In genomic region chr2:72028351-72028995, GRCh38 we compare ENCODE assay signal across 27 cellular contexts.
DNase-seq lines count a peak whose midpoint lies in the region; ATAC-seq and TF ChIP-seq lines count a peak whose summit lies in the region.
"Had no signal": no experiment of that assay in that cellular context is flagged by ENCODE, and none has a peak within 500 bp of the region (broad histone marks: within the 10 kb centered on the region; RNA-seq: fewer than 3 reads in every experiment).

No MANE protein-coding gene starts in this region.

- intact Hi-C loops in upper lobe of right lung (cut with DNase I), result no loop called here
- intact Hi-C loops in A673 (cut with micrococcal nuclease; ENCODE audit: unreplicated experiment), result no loop called here
- intact Hi-C loops in activated naive CD4-positive, alpha-beta T cell treated with anti-CD3 and anti-CD28 coated beads for 36 hours (cut with micrococcal nuclease), result no loop called here

- no peaks in the 10 kb centered on the region for H3K36me3 Mint-ChIP-seq in activated T-cell treated with anti-CD3 and anti-CD28 coated beads, Interleukin-2, amount 50 U/mL, for 24 hours (ENCODE audit: low read depth)
- no peaks in the 10 kb centered on the region for H3K36me3 Mint-ChIP-seq in activated T-cell treated with anti-CD3 and anti-CD28 coated beads, Interleukin-2, amount 50 U/mL, for 4 hours (ENCODE audit: insufficient read depth)
- H3K36me3 Mint-ChIP-seq in activated naive CD4-positive, alpha-beta T cell treated with anti-CD3 and anti-CD28 coated beads for 36 hours (ENCODE audit: low read depth), result no peaks in the 10 kb centered on the region
- H3K36me3 Mint-ChIP-seq: activated naive CD8-positive, alpha-beta T cell; naive thymus-derived CD8-positive, alpha-beta T cell had no signal

- DNase-seq in activated T-cell treated with anti-CD3 and anti-CD28 coated beads, Interleukin-2, amount 50 U/mL, for 24 hours, result peak; percentile 2
- DNase-seq in activated T-cell treated with anti-CD3 and anti-CD28 coated beads, Interleukin-2, amount 50 U/mL, for 4 hours, result no peak
- DNase-seq in coronary artery (ENCODE audit: low spot score) (peak; percentile 41), mucosa of gallbladder (ENCODE audit: low spot score) (peak; percentile 5), upper lobe of right lung (peak; percentile 28), A673 (ENCODE audit: low spot score) (no peak), GM19238 (ENCODE audit: insufficient read length, low spot score) (no peak)
- DNase-seq in activated naive CD4-positive, alpha-beta T cell treated with anti-CD3 and anti-CD28 coated beads for 36 hours, result no peak
- DNase-seq: activated CD4-positive, alpha-beta T cell treated with anti-CD3 and anti-CD28 coated beads, Interleukin-2, amount 50 U/mL, for 1 hour; DMS153; left colon; midbrain; naive thymus-derived CD8-positive, alpha-beta T cell; NCI-H1105; NCI-H187 treated with DMSO at 0.1 percent for 48 hours; NCI-H524; retina; SIG-M5; stimulated activated CD4-positive, alpha-beta T cell treated with anti-CD3 and anti-CD28 coated beads, Interleukin-2, amount 100 ng/mL, for 48 hours; SW 1271; T-helper 9 cell; uterus had no signal

- POLR2A ChIA-PET in A673 (lab: Charles Lee; ENCODE audit: low non-redundant PET), result no interaction called here

- H3K4me1 ChIP-seq in upper lobe of right lung (no peaks in the 10 kb centered on the region), A673 (ENCODE audit: insufficient read depth, low read length, poor library complexity, severe bottlenecking) (peaks cover 4% of the 10 kb centered on the region)
- H3K4me1 ChIP-seq: uterus had no signal

- no peak overlapping the region for H3K27ac ChIP-seq in coronary artery
- H3K27ac ChIP-seq in upper lobe of right lung, result no peak overlapping the region
- no peak overlapping the region for H3K27ac ChIP-seq in A673 (ENCODE audit: low read depth, low read length, poor library complexity, severe bottlenecking)
- H3K27ac ChIP-seq: uterus, VCaP had no signal

- no peaks in the 10 kb centered on the region for H3K9me3 Mint-ChIP-seq in activated T-cell treated with anti-CD3 and anti-CD28 coated beads, Interleukin-2, amount 50 U/mL, for 24 hours
- no peaks in the 10 kb centered on the region for H3K9me3 Mint-ChIP-seq in activated T-cell treated with anti-CD3 and anti-CD28 coated beads, Interleukin-2, amount 50 U/mL, for 4 hours
- no peaks in the 10 kb centered on the region for H3K9me3 Mint-ChIP-seq in activated naive CD4-positive, alpha-beta T cell treated with anti-CD3 and anti-CD28 coated beads for 36 hours
- H3K9me3 Mint-ChIP-seq: endodermal cell had no signal

- H3K27me3 ChIP-seq in upper lobe of right lung (no peaks in the 10 kb centered on the region), A673 (replicated peaks; ENCODE audit: insufficient read depth, low read depth, low read length, poor library complexity) (no peaks in the 10 kb centered on the region)
- H3K27me3 ChIP-seq: foreskin keratinocyte, uterus had no signal

- H3K27me3 Mint-ChIP-seq in activated T-cell treated with anti-CD3 and anti-CD28 coated beads, Interleukin-2, amount 50 U/mL, for 24 hours, result no peaks in the 10 kb centered on the region
- H3K27me3 Mint-ChIP-seq in activated T-cell treated with anti-CD3 and anti-CD28 coated beads, Interleukin-2, amount 50 U/mL, for 4 hours (ENCODE audit: low read depth), result no peaks in the 10 kb centered on the region
- H3K27me3 Mint-ChIP-seq in activated naive CD4-positive, alpha-beta T cell treated with anti-CD3 and anti-CD28 coated beads for 36 hours (ENCODE audit: low read depth), result peaks cover 2% of the 10 kb centered on the region
- H3K27me3 Mint-ChIP-seq: activated naive CD8-positive, alpha-beta T cell had no signal

- no peak overlapping the region for H3K4me3 Mint-ChIP-seq in activated T-cell treated with anti-CD3 and anti-CD28 coated beads, Interleukin-2, amount 50 U/mL, for 24 hours
- H3K4me3 Mint-ChIP-seq in activated T-cell treated with anti-CD3 and anti-CD28 coated beads, Interleukin-2, amount 50 U/mL, for 4 hours, result no peak overlapping the region
- H3K4me3 Mint-ChIP-seq in activated naive CD4-positive, alpha-beta T cell treated with anti-CD3 and anti-CD28 coated beads for 36 hours, result no peak overlapping the region
- H3K4me3 Mint-ChIP-seq: activated naive CD8-positive, alpha-beta T cell; endodermal cell; naive thymus-derived CD8-positive, alpha-beta T cell had no signal

- no peak for ATAC-seq in activated T-cell treated with anti-CD3 and anti-CD28 coated beads, Interleukin-2, amount 50 U/mL, for 4 hours
- no peak for ATAC-seq in upper lobe of right lung
- ATAC-seq: K562; left colon; naive thymus-derived CD8-positive, alpha-beta T cell had no signal

- no peak for TF ChIP-seq CTCF in coronary artery (IDR thresholded peaks at IDR 0.05)
- TF ChIP-seq CTCF in upper lobe of right lung (IDR thresholded peaks at IDR 0.05), result no peak
- TF ChIP-seq CTCF in A673 (conservative IDR thresholded peaks at IDR 0.05; ENCODE audit: low read depth, low read length), result no peak

- H3K4me3 ChIP-seq in coronary artery (no peak overlapping the region), upper lobe of right lung (no peak overlapping the region), A673 (ENCODE audit: low read depth, low read length, poor library complexity, severe bottlenecking) (no peak overlapping the region)
- H3K4me3 ChIP-seq: K562, uterus had no signal

- no TSS peak for BruUV-seq in A673 (replicated peaks; lab: Mats Ljungman, UMichigan)

- H3K9me3 ChIP-seq in upper lobe of right lung (no peaks in the 10 kb centered on the region), A673 (ENCODE audit: low read depth, low read length, poor library complexity, severe bottlenecking) (no peaks in the 10 kb centered on the region)
- H3K9me3 ChIP-seq: uterus had no signal

- no peaks in the 10 kb centered on the region for H3K36me3 ChIP-seq in upper lobe of right lung
- H3K36me3 ChIP-seq in A673 (ENCODE audit: insufficient read depth, low read length, poor library complexity, severe bottlenecking), result no peaks in the 10 kb centered on the region
- H3K36me3 ChIP-seq: uterus had no signal

- no peaks in the 10 kb centered on the region for H3K4me1 Mint-ChIP-seq in activated T-cell treated with anti-CD3 and anti-CD28 coated beads, Interleukin-2, amount 50 U/mL, for 24 hours (ENCODE audit: low read depth)
- H3K4me1 Mint-ChIP-seq in activated T-cell treated with anti-CD3 and anti-CD28 coated beads, Interleukin-2, amount 50 U/mL, for 4 hours (ENCODE audit: low read depth), result no peaks in the 10 kb centered on the region
- no peaks in the 10 kb centered on the region for H3K4me1 Mint-ChIP-seq in activated naive CD4-positive, alpha-beta T cell treated with anti-CD3 and anti-CD28 coated beads for 36 hours (ENCODE audit: low read depth)
- H3K4me1 Mint-ChIP-seq: endodermal cell; naive thymus-derived CD8-positive, alpha-beta T cell had no signal

- H3K27ac Mint-ChIP-seq in activated T-cell treated with anti-CD3 and anti-CD28 coated beads, Interleukin-2, amount 50 U/mL, for 24 hours, result no peak overlapping the region
- no peak overlapping the region for H3K27ac Mint-ChIP-seq in activated naive CD4-positive, alpha-beta T cell treated with anti-CD3 and anti-CD28 coated beads for 36 hours
- H3K27ac Mint-ChIP-seq: activated naive CD8-positive, alpha-beta T cell; endodermal cell; naive thymus-derived CD8-positive, alpha-beta T cell had no signal

- CTCF ChIA-PET in A673 (lab: Charles Lee), result no interaction called here
- CTCF ChIA-PET in activated naive CD4-positive, alpha-beta T cell treated with anti-CD3 and anti-CD28 coated beads for 36 hours (lab: Charles Lee), result no interaction called here

Comparison
In these comparisons a context has a peak if more than half of its experiments do, and no peak if none do; other contexts are left out.
1. DNase-seq: peak in activated T-cell treated with anti-CD3 and anti-CD28 coated beads, Interleukin-2, amount 50 U/mL, for 24 hours (single experiment), coronary artery (single experiment), mucosa of gallbladder (single experiment) and upper lobe of right lung (single experiment); none in activated T-cell treated with anti-CD3 and anti-CD28 coated beads, Interleukin-2, amount 50 U/mL, for 4 hours (single experiment), A673 (single experiment), GM19238 (single experiment) and activated naive CD4-positive, alpha-beta T cell treated with anti-CD3 and anti-CD28 coated beads for 36 hours (single experiment).